In the genomic region with DNA sequence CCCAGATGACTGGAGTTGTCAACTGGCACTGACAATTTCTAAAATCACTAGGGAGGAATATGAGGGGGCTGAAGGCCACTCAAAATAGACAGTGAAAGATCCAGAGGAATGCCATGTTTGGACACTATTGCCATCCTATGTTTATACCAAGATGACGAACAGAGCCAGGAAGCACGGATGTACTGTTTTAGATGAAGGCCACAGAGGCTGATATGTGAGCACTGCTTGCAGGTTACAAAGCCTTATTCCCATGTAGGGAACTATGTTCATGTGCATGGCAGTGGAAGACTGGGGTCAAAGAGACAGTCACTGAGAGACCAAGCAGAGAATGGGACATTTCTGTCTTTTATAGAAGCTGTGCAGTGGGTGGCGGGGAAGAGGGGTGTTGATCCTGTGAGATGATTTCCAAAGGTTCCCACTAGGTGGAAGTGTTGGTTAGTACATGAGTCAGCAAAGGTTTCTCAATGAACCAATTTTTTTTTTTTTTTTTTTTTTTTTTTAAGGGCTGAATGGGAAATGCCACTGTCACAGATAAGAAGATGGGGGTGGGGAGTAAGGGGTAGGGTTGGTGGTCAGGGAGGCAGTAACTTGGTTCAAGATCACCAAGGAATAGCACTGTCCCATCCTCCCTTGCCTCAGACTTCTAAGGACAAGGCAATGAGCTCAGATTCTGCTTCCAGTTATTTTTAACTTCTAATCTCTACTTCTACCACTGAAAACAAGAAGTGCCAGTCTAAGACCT, we compare ENCODE assay signal across 8 cellular contexts. TPM values are rescaled to one million over a fixed set of nuclear protein-coding genes. Genes with fewer than 3 reads are reported as not detected.
DNase-seq lines count a peak whose midpoint lies in the region; ATAC-seq lines count a peak whose summit lies in the region.

No MANE protein-coding gene starts in this region.

- in situ Hi-C loops in SK-MEL-5 (cut with HindIII; ENCODE audit: low pct_unique_long_range_greater_than_20kb, low sequenced_read_pairs), result no loop called here

- peak; percentile 49 for DNase-seq in NCI-H146 (lab: John Stamatoyannopoulos, UW)
- no peak for DNase-seq in NCI-H146 treated with DMSO at 0.1 percent for 48 hours (lab: John Stamatoyannopoulos, UW; ENCODE audit: unreplicated experiment)
- DNase-seq in LHCN-M2 (ENCODE audit: low read depth), result peak; percentile 42
- peak; percentile 76 for DNase-seq in SK-MEL-5 (ENCODE audit: low read depth, low spot score)
- DNase-seq in fibroblast of the conjunctiva (ENCODE audit: low read depth), result peak; percentile 21
- DNase-seq in non-pigmented ciliary epithelial cell (ENCODE audit: low read depth), result peak; percentile 15
- no peak for DNase-seq in T1000 (lab: John Stamatoyannopoulos, UW)

- ATAC-seq in HG03457 (IDR thresholded peaks at IDR 0.05; ENCODE audit: unreplicated experiment), result no peak

RNA-seq across cellular contexts. Expression of a gene that starts 46.7 kb away (rescaled TPM):
- 13.5 and 13.9 TPM in 2 replicates for total RNA-seq in LHCN-M2 (2014; rRNA removed)
- polyA plus RNA-seq in LHCN-M2 (2012), result 10.7 TPM
- total RNA-seq in SK-MEL-5 (2014; rRNA removed; shearing (Covaris generic)), result 11.3 and 12.9 TPM in 2 replicates
- 13.8 and 19.9 TPM in 2 replicates for polyA plus RNA-seq in SK-MEL-5 (2015; cell fraction: cytosol; rRNA removed)
- polyA plus RNA-seq in SK-MEL-5 (2015; cell fraction: nucleus; rRNA removed), result 7.4 and 8.8 TPM in 2 replicates

Comparison
In these comparisons a context has a peak if more than half of its experiments do, and no peak if none do; other contexts are left out.
1. DNase-seq: peak in NCI-H146 (single experiment), LHCN-M2 (single experiment), SK-MEL-5 (single experiment), fibroblast of the conjunctiva (single experiment) and non-pigmented ciliary epithelial cell (single experiment); none in NCI-H146 treated with DMSO at 0.1 percent for 48 hours (single experiment) and T1000 (single experiment).